8 cellular contexts compared by ENCODE assay signal in the genomic region with DNA sequence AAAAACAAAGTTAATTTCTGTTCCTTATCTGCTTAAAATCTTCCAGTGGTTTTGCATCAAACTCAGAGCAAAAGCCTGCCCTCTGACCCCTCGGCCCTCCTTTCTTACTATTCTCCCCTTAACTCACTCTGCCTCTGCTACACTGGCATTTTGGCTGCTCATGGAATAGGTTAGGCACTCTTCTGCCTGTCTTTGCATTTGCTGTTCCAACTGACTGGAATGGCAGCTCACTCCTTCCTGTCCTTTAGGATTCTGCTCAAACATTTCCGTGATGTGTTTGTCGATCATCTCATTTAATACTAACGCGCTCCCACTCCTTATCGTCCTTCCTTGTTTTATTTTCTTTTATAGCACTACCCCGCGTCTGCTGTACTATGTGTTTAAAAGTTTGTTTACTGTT. TPM values are rescaled to one million over a fixed set of nuclear protein-coding genes. Genes with fewer than 3 reads are reported as not detected.
A peak's percentile ranks its signal among the peaks of the same experiment; 100 is the strongest.
DNase-seq lines count a peak whose midpoint lies in the region; ATAC-seq and TF ChIP-seq lines count a peak whose summit lies in the region.

No MANE protein-coding gene starts in this region.

- H3K36me3 ChIP-seq in A673 (ENCODE audit: insufficient read depth, low read length, poor library complexity, severe bottlenecking) (peaks cover 29% of the 10 kb centered on the region), body of pancreas (replicated peaks in 1 of 2; ENCODE audit: insufficient read depth in 1 of 2, low read depth in 2 of 2) (peaks cover 5 to 6% of the 10 kb centered on the region in 2 donors), lower lobe of right lung (peaks cover 29% of the 10 kb centered on the region)

- no peak for TF ChIP-seq POLR2A in body of pancreas (IDR thresholded peaks at IDR 0.05)
- TF ChIP-seq POLR2A in GM18505 (IDR thresholded peaks at IDR 0.05; ENCODE audit: borderline replicate concordance, extremely low read depth, insufficient read depth, insufficient read length), result no peak

- peak overlapping the region; percentile 90 for H3K27ac ChIP-seq in A673 (ENCODE audit: low read depth, low read length, poor library complexity, severe bottlenecking)
- H3K27ac ChIP-seq in body of pancreas, result peak overlapping the region; percentile 76 to 94 (median 84)
- H3K27ac ChIP-seq in lower lobe of right lung, result peak overlapping the region; percentile 94

- H3K4me1 ChIP-seq in A673 (ENCODE audit: insufficient read depth, low read length, poor library complexity, severe bottlenecking) (peaks cover 14% of the 10 kb centered on the region), body of pancreas (peaks cover 28% of the 10 kb centered on the region), lower lobe of right lung (peaks cover 25% of the 10 kb centered on the region)

- TF ChIP-seq CTCF in A673 (conservative IDR thresholded peaks at IDR 0.05; ENCODE audit: low read depth, low read length), result no peak
- no peak for TF ChIP-seq CTCF in body of pancreas (IDR thresholded peaks at IDR 0.05)
- TF ChIP-seq CTCF in lower lobe of right lung (IDR thresholded peaks at IDR 0.05), result no peak

- H3K4me3 ChIP-seq in A673 (ENCODE audit: low read depth, low read length, poor library complexity, severe bottlenecking) (peak overlapping the region; percentile 90), body of pancreas (peak overlapping the region; percentile 66 to 78), lower lobe of right lung (peak overlapping the region; percentile 87)

- intact Hi-C loops in A673 (cut with micrococcal nuclease; ENCODE audit: unreplicated experiment), result no loop called here
- intact Hi-C loops in body of pancreas (cut with DNase I), result no loop called here
- intact Hi-C loops in lower lobe of right lung (cut with DNase I), result no loop called here

- WGBS in body of pancreas, 2 donors, result 0 to 1% methylated on average over 8 of the region's 8 CpGs

- TSS peak; percentile 54 for BruUV-seq in A673 (replicated peaks; lab: Mats Ljungman, UMichigan)

- POLR2A ChIA-PET in A673 (lab: Charles Lee; ENCODE audit: low non-redundant PET), result no interaction called here

- no peaks in the 10 kb centered on the region for H3K27me3 ChIP-seq in A673 (replicated peaks; ENCODE audit: insufficient read depth, low read depth, low read length, poor library complexity)
- no peaks in the 10 kb centered on the region for H3K27me3 ChIP-seq in body of pancreas
- no peaks in the 10 kb centered on the region for H3K27me3 ChIP-seq in lower lobe of right lung (ENCODE audit: low read depth)

- ATAC-seq in body of pancreas, result no peak
- ATAC-seq in lower lobe of right lung, result peak in 1 of 2 donors; percentile 1
- ATAC-seq in GM18505 (IDR thresholded peaks at IDR 0.05; ENCODE audit: unreplicated experiment), result no peak
- ATAC-seq in GM18861 (IDR thresholded peaks at IDR 0.05; ENCODE audit: unreplicated experiment), result no peak
- ATAC-seq in HG02678 (IDR thresholded peaks at IDR 0.05; ENCODE audit: unreplicated experiment), result no peak

- no peaks in the 10 kb centered on the region for H3K9me3 ChIP-seq in A673 (ENCODE audit: low read depth, low read length, poor library complexity, severe bottlenecking)
- no peaks in the 10 kb centered on the region for H3K9me3 ChIP-seq in body of pancreas
- no peaks in the 10 kb centered on the region for H3K9me3 ChIP-seq in lower lobe of right lung

- CTCF ChIA-PET in A673 (lab: Charles Lee), result no interaction called here

- DNase-seq in A673 (ENCODE audit: low spot score) (peak; percentile 8), HCEC 1CT (peak; percentile 5), body of pancreas (no peak), lower lobe of right lung (no peak), cerebellar nuclear complex (lab: John Stamatoyannopoulos, UW) (no peak)

RNA-seq across cellular contexts. Expression of a gene that starts 0.8 kb away (rescaled TPM):
- total RNA-seq in A673 (2021) (90.1 and 98.9 TPM in 2 replicates), body of pancreas (10 to 100 TPM; 20.8 to 33.6 TPM), lower lobe of right lung (45.3 TPM)

RNA-seq across cellular contexts. Expression of a gene that starts 0.9 kb away (rescaled TPM):
- total RNA-seq in A673 (2021) (21.1 and 25.0 TPM in 2 replicates), body of pancreas (10 to 100 TPM; 12.2 to 18.5 TPM), lower lobe of right lung (18.3 TPM)

RNA-seq across cellular contexts. Expression of a gene that starts 34.3 kb away (rescaled TPM):
- total RNA-seq in A673 (2021), result 56.9 and 61.8 TPM in 2 replicates
- 10 to 100 TPM in 1 of 2 donors, 1 to 10 TPM in 1; 9.9 to 21.8 TPM for total RNA-seq in body of pancreas
- total RNA-seq in lower lobe of right lung, result 38.5 TPM

RNA-seq across cellular contexts. Expression of a gene that starts 42.1 kb away (rescaled TPM):
- total RNA-seq in A673 (2021) (not detected in 2 replicates), body of pancreas (not detected), lower lobe of right lung (not detected)

Comparison
In these comparisons a context has a peak if more than half of its experiments do, and no peak if none do; other contexts are left out.
1. DNase-seq: peak in A673 (single experiment) and HCEC 1CT (single experiment); none in body of pancreas (0 of 4), lower lobe of right lung (single experiment) and cerebellar nuclear complex (0 of 2).
2. Peak in every context shown above with its lines, with median percentiles within 50 percentile points of each other: H3K27ac ChIP-seq and H3K4me3 ChIP-seq.